8 cellular contexts compared by ENCODE assay signal in the genomic region with DNA sequence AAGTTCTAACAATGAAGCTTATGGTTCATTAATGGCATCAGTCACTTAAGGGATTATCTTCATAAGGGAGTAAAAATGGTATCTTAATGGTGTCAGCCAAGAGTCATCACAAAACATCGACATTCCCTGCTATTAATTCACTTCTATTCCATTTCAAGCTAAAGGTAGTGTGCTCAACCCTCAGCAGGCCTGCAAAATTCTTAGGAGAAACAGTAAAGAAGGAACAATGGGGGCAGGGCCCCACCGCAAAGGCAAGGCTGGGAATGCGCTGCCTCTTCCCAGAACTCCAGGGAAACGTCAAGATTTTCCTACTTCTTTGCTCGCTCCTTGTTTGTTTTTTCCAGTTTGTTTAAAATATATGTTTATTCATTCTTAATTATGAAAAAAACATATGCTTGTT.
DNase-seq lines count a peak whose midpoint lies in the region; ATAC-seq and TF ChIP-seq lines count a peak whose summit lies in the region.
"Had no signal": no experiment of that assay in that cellular context is flagged by ENCODE, and none has a peak within 500 bp of the region (broad histone marks: within the 10 kb centered on the region; RNA-seq: fewer than 3 reads in every experiment).

No MANE protein-coding gene starts in this region.

- TF ChIP-seq POLR2A in HCT116 (IDR thresholded peaks at IDR 0.05; ENCODE audit: borderline replicate concordance, extremely low read depth, insufficient read depth, insufficient read length) (no peak), suprapubic skin (IDR thresholded peaks at IDR 0.05) (no peak)

- H3K4me3 Mint-ChIP-seq in activated T-helper 17 cell treated with anti-CD3 and anti-CD28 coated beads, Interleukin-2, amount 50 U/mL, for 72 hours = peak overlapping the region; percentile 23

- intact Hi-C loops in HCT116 (cut with micrococcal nuclease) = loop anchor here (1.0 to 10.0 kb wide), 4 partner anchors 253 to 726 kb away; no protein-coding TSS in a partner anchor

- no peaks in the 10 kb centered on the region for H3K9me2 ChIP-seq in HCT116 (ENCODE audit: insufficient read depth)

- H3K27ac Mint-ChIP-seq in activated T-helper 17 cell treated with anti-CD3 and anti-CD28 coated beads, Interleukin-2, amount 50 U/mL, for 72 hours = no peak overlapping the region

- 29% methylated on average over 5 of the region's 5 CpGs for WGBS in suprapubic skin

- H3K9me3 Mint-ChIP-seq in activated T-helper 17 cell treated with anti-CD3 and anti-CD28 coated beads, Interleukin-2, amount 50 U/mL, for 72 hours = no peaks in the 10 kb centered on the region

- H3K9me3 ChIP-seq in HCT116 (ENCODE audit: control insufficient read depth in 1 of 2, insufficient read depth in 1 of 2, low read depth in 1 of 2, low read length in 2 of 2) (peaks cover 3% of the 10 kb centered on the region in 2 experiments; a peak in 1 of 4 replicates), suprapubic skin (no peaks in the 10 kb centered on the region)

- TF ChIP-seq CTCF in HCT116 (IDR thresholded peaks at IDR 0.05 in 2 of 3, conservative IDR thresholded peaks at IDR 0.05 in 1 of 3; ENCODE audit: borderline replicate concordance in 1 of 3, insufficient read depth in 1 of 3, low read depth in 2 of 3, low read length in 2 of 3) = no peak
- TF ChIP-seq CTCF in suprapubic skin (IDR thresholded peaks at IDR 0.05) = no peak

- no peak for DNase-seq in HCT116 (ENCODE audit: low read depth, low spot score)
- DNase-seq in left kidney (ENCODE audit: low read depth, low spot score) = peak; percentile 40
- no peak for DNase-seq in suprapubic skin (ENCODE audit: low spot score in 2 of 2)
- no peak for DNase-seq in stimulated activated CD4-positive, alpha-beta T cell treated with anti-CD3 and anti-CD28 coated beads, Interleukin-15, amount 100 ng/mL, for 24 hours
- no peak for DNase-seq in NOMO-1 treated with dmso at 0.1 percent for 144 hours (lab: John Stamatoyannopoulos, UW; ENCODE audit: unreplicated experiment)
- DNase-seq: NCI-H1436 treated with DMSO at 0.1 percent for 48 hours had no signal

- H3K27ac ChIP-seq in HCT116 (ENCODE audit: low read depth, low read length) = no peak overlapping the region
- H3K27ac ChIP-seq in suprapubic skin = no peak overlapping the region

- no peaks in the 10 kb centered on the region for H3K4me1 Mint-ChIP-seq in activated T-helper 17 cell treated with anti-CD3 and anti-CD28 coated beads, Interleukin-2, amount 50 U/mL, for 72 hours

- H3K9ac ChIP-seq in HCT116 (ENCODE audit: low read length) = no peak overlapping the region

- peaks cover 26% of the 10 kb centered on the region for H3K27me3 Mint-ChIP-seq in activated T-helper 17 cell treated with anti-CD3 and anti-CD28 coated beads, Interleukin-2, amount 50 U/mL, for 72 hours

- H3K4me1 ChIP-seq in HCT116 (ENCODE audit: control insufficient read depth in 1 of 2, insufficient read depth in 2 of 2, low read length in 2 of 2) = peaks cover 0 to 9% of the 10 kb centered on the region in 2 experiments; a peak in 1 of 4 replicates
- peaks cover 15% of the 10 kb centered on the region for H3K4me1 ChIP-seq in suprapubic skin

- CTCF ChIA-PET in HCT116 (lab: Charles Lee) = interaction anchor here (0.7 to 1.9 kb wide), 6 partner anchors 37 to 652 kb away, joined by 3 to 16 read pairs (median 6); no protein-coding TSS in a partner anchor

- H3K36me3 ChIP-seq in HCT116 (ENCODE audit: control insufficient read depth in 1 of 2, insufficient read depth in 2 of 2, low read length in 2 of 2) (no peaks in the 10 kb centered on the region), suprapubic skin (no peaks in the 10 kb centered on the region)

- RAD21 ChIA-PET in HCT116 (lab: Charles Lee; ENCODE audit: low non-redundant PET in 1 of 2, low total read pairs in 2 of 2, uncharacterized antibody in 2 of 2, unreplicated experiment in 2 of 2) = no interaction called here

- TF ChIP-seq EP300 in suprapubic skin (IDR thresholded peaks at IDR 0.05) = no peak

- H2AFZ ChIP-seq in HCT116 (ENCODE audit: low read depth, low read length, poor library complexity, severe bottlenecking) = peak overlapping the region; percentile 97

- no peak; the same call in 1 of the 2 replicates for ATAC-seq in HCT116
- ATAC-seq in activated T-helper 17 cell treated with anti-CD3 and anti-CD28 coated beads, Interleukin-2, amount 50 U/mL, for 72 hours (replicated peaks) = no peak
- ATAC-seq in HG02623 (IDR thresholded peaks at IDR 0.05; ENCODE audit: unreplicated experiment) = no peak

- BruUV-seq in HCT116 (replicated peaks; lab: Mats Ljungman, UMichigan) = no TSS peak

- TF ChIP-seq RAD21 in HCT116 (IDR thresholded peaks at IDR 0.05; ENCODE audit: low read depth) = no peak

- no peaks in the 10 kb centered on the region for H3K27me3 ChIP-seq in HCT116 (ENCODE audit: insufficient read depth, low read length)
- H3K27me3 ChIP-seq in suprapubic skin = peaks cover 4% of the 10 kb centered on the region

- H3K4me2 ChIP-seq in HCT116 (ENCODE audit: low read length) = peak overlapping the region; percentile 53

- no peaks in the 10 kb centered on the region for H3K79me2 ChIP-seq in HCT116 (ENCODE audit: insufficient read depth, low read length)

- POLR2A ChIA-PET in HCT116 (lab: Charles Lee) = no interaction called here

- H3K36me3 Mint-ChIP-seq in activated T-helper 17 cell treated with anti-CD3 and anti-CD28 coated beads, Interleukin-2, amount 50 U/mL, for 72 hours (ENCODE audit: low read depth) = no peaks in the 10 kb centered on the region

- no peaks in the 10 kb centered on the region for H4K20me1 ChIP-seq in HCT116 (ENCODE audit: insufficient read depth)

- 0 out of 4 replicates have a peak overlapping the region, but pooled peaks of 1 of the 2 experiments have one; percentile 24 for H3K4me3 ChIP-seq in HCT116 (replicated peaks in 1 of 2; ENCODE audit: low read depth in 1 of 2, low read length in 2 of 2)
- peak overlapping the region; percentile 36 for H3K4me3 ChIP-seq in suprapubic skin

TF ChIP-seq in HCT116, 20 proteins besides CTCF, POLR2A, EP300 and RAD21:
- TF ChIP-seq JUND (IDR thresholded peaks at IDR 0.05) (no peak), EZH2 (IDR thresholded peaks at IDR 0.05) (no peak), CBX3 (IDR thresholded peaks at IDR 0.05; ENCODE audit: low read depth) (no peak), SP1 (IDR thresholded peaks at IDR 0.05; ENCODE audit: low read depth) (no peak), EGR1 (IDR thresholded peaks at IDR 0.05; ENCODE audit: low read depth) (no peak), TCF7L2 (IDR thresholded peaks at IDR 0.05; ENCODE audit: borderline replicate concordance, extremely low read depth, insufficient read depth, insufficient read length) (no peak), SRF (IDR thresholded peaks at IDR 0.05; ENCODE audit: low read depth) (no peak), ZFX (IDR thresholded peaks at IDR 0.05) (no peak)
